Comparison of ENCODE assay signal across 26 cellular contexts in genomic region chr1:75125161-75125681, GRCh38. TPM values are rescaled to one million over a fixed set of nuclear protein-coding genes. Genes with fewer than 3 reads are reported as not detected.
DNase-seq lines count a peak whose midpoint lies in the region; ATAC-seq and TF ChIP-seq lines count a peak whose summit lies in the region.
"Had no signal": no experiment of that assay in that cellular context is flagged by ENCODE, and none has a peak within 500 bp of the region (broad histone marks: within the 10 kb centered on the region; RNA-seq: fewer than 3 reads in every experiment).

No MANE protein-coding gene starts in this region.

- DNase-seq in Right ventricle myocardium inferior (ENCODE audit: missing footprints) (peak; percentile 46), right atrium auricular region (ENCODE audit: low spot score) (no peak), fibroblast of gingiva (ENCODE audit: low read depth) (peak; percentile 46), retina (peak; percentile 57), cerebellum (ENCODE audit: low spot score) (no peak), DMS79 treated with DMSO at 0.1 percent for 48 hours (lab: John Stamatoyannopoulos, UW) (no peak)
- DNase-seq: 8988T; Calu3; CD8-positive, alpha-beta memory T cell; DMS53; EL; GF-D8; KBM-7; MM.1S; NCI-H1048; NCI-H1417 treated with DMSO at 0.1 percent for 48 hours; NCI-H187 treated with DMSO at 0.1 percent for 48 hours; NCI-H2107; NCI-H446 treated with DMSO at 0.1 percent for 48 hours; NCI-H526 treated with DMSO at 0.1 percent for 48 hours; PC-3; SHP77 had no signal

- H3K27ac ChIP-seq in right atrium auricular region: no peak overlapping the region
- H3K27ac ChIP-seq: C4-2B had no signal

- H3K27me3 ChIP-seq in right atrium auricular region: peaks cover 3 to 13% of the 10 kb centered on the region in 2 donors

- intact Hi-C loops in Right ventricle myocardium inferior (cut with DNase I): no loop called here

- no peaks in the 10 kb centered on the region for H3K4me1 ChIP-seq in right atrium auricular region

- no peak for ATAC-seq in Right ventricle myocardium inferior
- ATAC-seq in GM19452 (IDR thresholded peaks at IDR 0.05; ENCODE audit: unreplicated experiment): no peak
- ATAC-seq: HCT116, PC-3 had no signal

- H3K4me3 ChIP-seq in right atrium auricular region: no peak overlapping the region
- H3K4me3 ChIP-seq: GM23338 had no signal

- no peak for TF ChIP-seq CTCF in right atrium auricular region (IDR thresholded peaks at IDR 0.05)

- H3K9me3 ChIP-seq in right atrium auricular region: no peaks in the 10 kb centered on the region

- no peaks in the 10 kb centered on the region for H3K36me3 ChIP-seq in right atrium auricular region

RNA-seq across cellular contexts. Expression of gene LHX8, which starts 9.0 kb away (rescaled TPM):
- total RNA-seq in Right ventricle myocardium inferior: not detected
- not detected for total RNA-seq in right atrium auricular region
- 0.64 TPM for total RNA-seq in cerebellum
- total RNA-seq: Calu3; CD8-positive, alpha-beta memory T cell; PC-3 had no signal

Comparison
In these comparisons a context has a peak if more than half of its experiments do, and no peak if none do; other contexts are left out.
1. DNase-seq: peak in Right ventricle myocardium inferior (single experiment), fibroblast of gingiva (single experiment) and retina (single experiment); none in right atrium auricular region (single experiment), cerebellum (single experiment) and DMS79 treated with DMSO at 0.1 percent for 48 hours (single experiment).